In genomic region chr12:124713041-124713435, GRCh38 we compare ENCODE assay signal across 8 cellular contexts.
DNase-seq lines count a peak whose midpoint lies in the region; ATAC-seq lines count a peak whose summit lies in the region.

No MANE protein-coding gene starts in this region.

- peaks cover 23% of the 10 kb centered on the region for H3K4me1 Mint-ChIP-seq in activated naive CD8-positive, alpha-beta T cell treated with anti-CD3 and anti-CD28 coated beads, Interleukin-2, amount 50 U/mL, for 24 hours

- H3K4me3 Mint-ChIP-seq in activated naive CD8-positive, alpha-beta T cell treated with anti-CD3 and anti-CD28 coated beads, Interleukin-2, amount 50 U/mL, for 24 hours = peak overlapping the region; percentile 63

- in situ Hi-C loops in G401 (cut with HindIII; ENCODE audit: low sequenced_read_pairs) = no loop called here

- no peak for DNase-seq in activated naive CD8-positive, alpha-beta T cell treated with anti-CD3 and anti-CD28 coated beads, Interleukin-2, amount 50 U/mL, for 24 hours
- DNase-seq in medulla oblongata (ENCODE audit: extremely low spot score) (peak; percentile 58), DMS53 (lab: John Stamatoyannopoulos, UW) (no peak), G401 (ENCODE audit: low spot score) (no peak), hippocampal formation (lab: John Stamatoyannopoulos, UW) (no peak)
- no peak for DNase-seq in stimulated activated CD4-positive, alpha-beta T cell treated with anti-CD3 and anti-CD28 coated beads, Interleukin-15, amount 100 ng/mL, for 24 hours

- H3K27ac Mint-ChIP-seq in activated naive CD8-positive, alpha-beta T cell treated with anti-CD3 and anti-CD28 coated beads, Interleukin-2, amount 50 U/mL, for 24 hours = peak overlapping the region; percentile 97

- ATAC-seq in GM18870 (IDR thresholded peaks at IDR 0.05; ENCODE audit: unreplicated experiment) (peak; percentile 13), HG02981 (IDR thresholded peaks at IDR 0.05; ENCODE audit: unreplicated experiment) (peak; percentile 15)
- peak; percentile 13 for ATAC-seq in activated naive CD8-positive, alpha-beta T cell treated with anti-CD3 and anti-CD28 coated beads, Interleukin-2, amount 50 U/mL, for 24 hours

- peaks cover 2% of the 10 kb centered on the region for H3K27me3 Mint-ChIP-seq in activated naive CD8-positive, alpha-beta T cell treated with anti-CD3 and anti-CD28 coated beads, Interleukin-2, amount 50 U/mL, for 24 hours

- no peaks in the 10 kb centered on the region for H3K9me3 Mint-ChIP-seq in activated naive CD8-positive, alpha-beta T cell treated with anti-CD3 and anti-CD28 coated beads, Interleukin-2, amount 50 U/mL, for 24 hours

- no peaks in the 10 kb centered on the region for H3K36me3 Mint-ChIP-seq in activated naive CD8-positive, alpha-beta T cell treated with anti-CD3 and anti-CD28 coated beads, Interleukin-2, amount 50 U/mL, for 24 hours (ENCODE audit: low read depth)
